Comparison of ENCODE assay signal across 8 cellular contexts in the genomic region with DNA sequence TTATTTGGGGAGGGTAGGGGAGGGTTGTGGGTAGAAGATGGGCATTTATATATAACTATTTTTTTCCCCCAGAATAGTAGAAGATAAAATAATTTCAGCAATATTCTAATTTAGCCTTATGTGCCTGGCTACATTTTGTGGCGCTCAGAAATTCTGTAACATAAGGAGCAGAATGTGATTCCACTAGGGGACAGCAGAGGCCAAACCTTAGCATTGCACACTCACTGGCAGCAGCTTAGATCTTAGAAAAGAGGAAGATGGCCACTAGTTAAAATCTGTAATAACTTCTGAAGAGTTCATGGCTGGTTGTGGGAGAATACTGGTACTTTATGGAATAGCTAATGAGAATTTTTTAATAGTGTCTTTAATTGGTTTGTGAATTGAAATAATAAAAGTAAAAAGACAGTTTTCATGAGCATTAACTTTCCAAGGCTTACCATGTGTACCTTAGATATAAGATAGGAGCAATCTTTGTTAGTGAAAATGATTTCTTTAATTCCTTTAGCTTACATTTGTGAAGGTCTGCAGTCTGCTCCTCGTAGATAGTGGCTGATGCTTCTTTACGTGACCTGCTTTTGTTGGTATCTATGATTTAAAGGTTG. TPM values are rescaled to one million over a fixed set of nuclear protein-coding genes. Genes with fewer than 3 reads are reported as not detected.
A peak's percentile ranks its signal among the peaks of the same experiment; 100 is the strongest.
DNase-seq lines count a peak whose midpoint lies in the region; ATAC-seq, FAIRE-seq and TF ChIP-seq lines count a peak whose summit lies in the region.

No MANE protein-coding gene starts in this region.

- H3K27me3 Mint-ChIP-seq in chondrocyte (ENCODE audit: low read depth): no peaks in the 10 kb centered on the region
- H3K27me3 Mint-ChIP-seq in stimulated activated memory B cell treated with anti-CD40 and anti-IgM and Interleukin-4, amounts not matched to agents 10 μg/mL and 1 μg/mL and 100 μg/mL, for 72 hours: no peaks in the 10 kb centered on the region

- H3K4me1 Mint-ChIP-seq in chondrocyte (ENCODE audit: low read depth): peaks cover 25% of the 10 kb centered on the region
- H3K4me1 Mint-ChIP-seq in stimulated activated memory B cell treated with anti-CD40 and anti-IgM and Interleukin-4, amounts not matched to agents 10 μg/mL and 1 μg/mL and 100 μg/mL, for 72 hours: no peaks in the 10 kb centered on the region

- no peak overlapping the region for H3K27ac Mint-ChIP-seq in chondrocyte (ENCODE audit: unreplicated experiment)
- no peak overlapping the region for H3K27ac Mint-ChIP-seq in stimulated activated memory B cell treated with anti-CD40 and anti-IgM and Interleukin-4, amounts not matched to agents 10 μg/mL and 1 μg/mL and 100 μg/mL, for 72 hours

- no peak overlapping the region for H3K4me3 Mint-ChIP-seq in chondrocyte (ENCODE audit: unreplicated experiment)
- H3K4me3 Mint-ChIP-seq in stimulated activated memory B cell treated with anti-CD40 and anti-IgM and Interleukin-4, amounts not matched to agents 10 μg/mL and 1 μg/mL and 100 μg/mL, for 72 hours: no peak overlapping the region

- H3K4me3 ChIP-seq in NB4 (ENCODE audit: low read depth, low read length): no peak overlapping the region

- TF ChIP-seq POLR2A in GM12891 (IDR thresholded peaks at IDR 0.05; ENCODE audit: low read depth, low read length) (no peak), NB4 (IDR thresholded peaks at IDR 0.05; ENCODE audit: extremely low read depth, insufficient read length) (no peak)

- H3K9me3 Mint-ChIP-seq in chondrocyte (ENCODE audit: low read depth): no peaks in the 10 kb centered on the region
- no peaks in the 10 kb centered on the region for H3K9me3 Mint-ChIP-seq in stimulated activated memory B cell treated with anti-CD40 and anti-IgM and Interleukin-4, amounts not matched to agents 10 μg/mL and 1 μg/mL and 100 μg/mL, for 72 hours

- H3K36me3 Mint-ChIP-seq in chondrocyte (ENCODE audit: low read depth): peaks cover 10% of the 10 kb centered on the region
- peaks cover 36% of the 10 kb centered on the region for H3K36me3 Mint-ChIP-seq in stimulated activated memory B cell treated with anti-CD40 and anti-IgM and Interleukin-4, amounts not matched to agents 10 μg/mL and 1 μg/mL and 100 μg/mL, for 72 hours

- ATAC-seq in HG02623 (IDR thresholded peaks at IDR 0.05; ENCODE audit: unreplicated experiment) (peak; percentile 75), left lobe of liver (peak; percentile 86)
- ATAC-seq in stimulated activated memory B cell treated with anti-CD40 and anti-IgM and Interleukin-4, amounts not matched to agents 10 μg/mL and 1 μg/mL and 100 μg/mL, for 72 hours: peak; percentile 84

- FAIRE-seq in GM12891 (lab: Jason Lieb, UNC): peak; percentile 81

- DNase-seq in AG08395 (ENCODE audit: low spot score) (peak; percentile 83), GM12891 (ENCODE audit: insufficient read length, low spot score) (peak; percentile 29), NB4 (ENCODE audit: low read depth) (peak; percentile 84), SKM-1 (lab: John Stamatoyannopoulos, UW; ENCODE audit: unreplicated experiment) (peak; percentile 76), chondrocyte (ENCODE audit: low spot score) (no peak), left lobe of liver (ENCODE audit: low spot score) (peak; percentile 47)

- TF ChIP-seq CTCF in NB4 (IDR thresholded peaks at IDR 0.05; ENCODE audit: low read depth, low read length): peak; percentile 93
- peak; percentile 98 for TF ChIP-seq CTCF in chondrocyte (IDR thresholded peaks at IDR 0.05)

TF ChIP-seq in GM12891, 5 proteins besides CTCF, POLR2A, EP300 and RAD21:
- TF ChIP-seq PAX5 (IDR thresholded peaks at IDR 0.05; ENCODE audit: insufficient read depth, low read length, severe bottlenecking): no peak
- no peak for TF ChIP-seq TAF1 (IDR thresholded peaks at IDR 0.05; ENCODE audit: low read depth, low read length)
- TF ChIP-seq SPI1 (IDR thresholded peaks at IDR 0.05; ENCODE audit: low read depth, low read length): peak; percentile 51; the same call in 1 of the 2 replicates
- no peak for TF ChIP-seq POLR2AphosphoS5 (IDR thresholded peaks at IDR 0.05; ENCODE audit: low read depth, low read length)
- TF ChIP-seq POU2F2 (IDR thresholded peaks at IDR 0.05; ENCODE audit: low read depth, low read length): no peak

RNA-seq across cellular contexts. Expression of a gene that starts 33.1 kb away (rescaled TPM):
- polyA plus RNA-seq in GM12891 (2012; ENCODE audit: low read depth, missing spikeins): 18.5 TPM
- total RNA-seq in chondrocyte (18.9 to 33.3 TPM (median 25.3 TPM) in 3 replicates), left lobe of liver (10.0 TPM)
